1 cellular context compared by ENCODE assay signal in genomic region chrX:153818571-153819397, GRCh38.
TF ChIP-seq lines count a peak whose summit lies in the region.

No MANE protein-coding gene starts in this region.

TF ChIP-seq in H1, 55 proteins besides CTCF, POLR2A, EP300 and RAD21:
- TF ChIP-seq NRF1 (IDR thresholded peaks at IDR 0.05; ENCODE audit: low read depth, low read length) (no peak), TAF7 (optimal IDR thresholded peaks at IDR 0.05; ENCODE audit: borderline replicate concordance, low read depth, low read length) (no peak), POU5F1 (IDR thresholded peaks at IDR 0.05; ENCODE audit: low read depth, low read length) (no peak), POLR2AphosphoS5 (IDR thresholded peaks at IDR 0.05; ENCODE audit: low read depth, low read length) (peak; percentile 35; the same call in 1 of the 2 replicates), SIN3A (conservative IDR thresholded peaks at IDR 0.05 in 1 of 2, IDR thresholded peaks at IDR 0.05 in 1 of 2; ENCODE audit: low read depth in 1 of 2, low read length in 2 of 2) (no peak), CBX5 (IDR thresholded peaks at IDR 0.05; ENCODE audit: low read depth, low read length) (no peak), CREB1 (IDR thresholded peaks at IDR 0.05) (no peak), RBBP5 (IDR thresholded peaks at IDR 0.05; ENCODE audit: borderline replicate concordance, low read depth, low read length) (0 out of 2 replicates have a peak, but pooled peaks have one; percentile 18), SRF (IDR thresholded peaks at IDR 0.05; ENCODE audit: low read depth, low read length) (no peak), KDM4A (IDR thresholded peaks at IDR 0.05; ENCODE audit: low read depth, low read length, severe bottlenecking) (no peak), RFX5 (IDR thresholded peaks at IDR 0.05; ENCODE audit: borderline replicate concordance, low read depth, low read length) (no peak), MAFK (IDR thresholded peaks at IDR 0.05; ENCODE audit: low read depth, low read length) (no peak), CTBP2 (IDR thresholded peaks at IDR 0.05; ENCODE audit: borderline replicate concordance, insufficient read depth, insufficient read length, low read length) (no peak), SIX5 (IDR thresholded peaks at IDR 0.05; ENCODE audit: low read depth, low read length) (no peak), FOSL1 (IDR thresholded peaks at IDR 0.05; ENCODE audit: insufficient read depth, low read depth, low read length) (no peak), ZNF274 (IDR thresholded peaks at IDR 0.05; ENCODE audit: borderline replicate concordance, extremely low read depth, low read length) (no peak), HDAC2 (IDR thresholded peaks at IDR 0.05; ENCODE audit: borderline replicate concordance in 1 of 2, low read depth in 2 of 2, low read length in 2 of 2) (no peak), CBX8 (IDR thresholded peaks at IDR 0.05; ENCODE audit: borderline replicate concordance, low read depth, low read length) (no peak), SP4 (IDR thresholded peaks at IDR 0.05; ENCODE audit: low read length) (no peak), YY1 (IDR thresholded peaks at IDR 0.05; ENCODE audit: low read depth, low read length) (no peak), NANOG (IDR thresholded peaks at IDR 0.05; ENCODE audit: insufficient read depth, low read depth, low read length, poor library complexity, severe bottlenecking) (no peak), SUZ12 (IDR thresholded peaks at IDR 0.05; ENCODE audit: low read length) (no peak), KDM5A (IDR thresholded peaks at IDR 0.05; ENCODE audit: low read length) (no peak), BCL11A (IDR thresholded peaks at IDR 0.05; ENCODE audit: low read depth in 2 of 2, low read length in 2 of 2) (no peak), CHD1 (IDR thresholded peaks at IDR 0.05; ENCODE audit: low read depth, low read length) (no peak), CEBPB (IDR thresholded peaks at IDR 0.05; ENCODE audit: low read depth, low read length) (no peak), TCF12 (IDR thresholded peaks at IDR 0.05; ENCODE audit: low read depth, low read length) (no peak), TAF1 (IDR thresholded peaks at IDR 0.05; ENCODE audit: low read depth, low read length) (peak; percentile 61; the same call in 1 of the 2 replicates), SP2 (IDR thresholded peaks at IDR 0.05; ENCODE audit: low read length) (no peak), JUND (IDR thresholded peaks at IDR 0.05; ENCODE audit: low read length) (no peak), RNF2 (IDR thresholded peaks at IDR 0.05; ENCODE audit: borderline replicate concordance, low read depth, low read length, missing control alignments, poor library complexity, severe bottlenecking) (no peak), PHF8 (conservative IDR thresholded peaks at IDR 0.05; ENCODE audit: low read depth, low read length) (peak; percentile 52; the same call in 1 of the 2 replicates)
- TF ChIP-seq, protein P1, sequence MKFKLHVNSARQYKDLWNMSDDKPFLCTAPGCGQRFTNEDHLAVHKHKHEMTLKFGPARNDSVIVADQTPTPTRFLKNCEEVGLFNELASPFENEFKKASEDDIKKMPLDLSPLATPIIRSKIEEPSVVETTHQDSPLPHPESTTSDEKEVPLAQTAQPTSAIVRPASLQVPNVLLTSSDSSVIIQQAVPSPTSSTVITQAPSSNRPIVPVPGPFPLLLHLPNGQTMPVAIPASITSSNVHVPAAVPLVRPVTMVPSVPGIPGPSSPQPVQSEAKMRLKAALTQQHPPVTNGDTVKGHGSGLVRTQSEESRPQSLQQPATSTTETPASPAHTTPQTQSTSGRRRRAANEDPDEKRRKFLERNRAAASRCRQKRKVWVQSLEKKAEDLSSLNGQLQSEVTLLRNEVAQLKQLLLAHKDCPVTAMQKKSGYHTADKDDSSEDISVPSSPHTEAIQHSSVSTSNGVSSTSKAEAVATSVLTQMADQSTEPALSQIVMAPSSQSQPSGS (IDR thresholded peaks at IDR 0.05; ENCODE audit: low read length), result no peak
- TF ChIP-seq, protein P2, sequence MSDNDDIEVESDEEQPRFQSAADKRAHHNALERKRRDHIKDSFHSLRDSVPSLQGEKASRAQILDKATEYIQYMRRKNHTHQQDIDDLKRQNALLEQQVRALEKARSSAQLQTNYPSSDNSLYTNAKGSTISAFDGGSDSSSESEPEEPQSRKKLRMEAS (IDR thresholded peaks at IDR 0.05), result 0 out of 2 replicates have a peak, but pooled peaks have one; percentile 16
- TF ChIP-seq, protein P3, sequence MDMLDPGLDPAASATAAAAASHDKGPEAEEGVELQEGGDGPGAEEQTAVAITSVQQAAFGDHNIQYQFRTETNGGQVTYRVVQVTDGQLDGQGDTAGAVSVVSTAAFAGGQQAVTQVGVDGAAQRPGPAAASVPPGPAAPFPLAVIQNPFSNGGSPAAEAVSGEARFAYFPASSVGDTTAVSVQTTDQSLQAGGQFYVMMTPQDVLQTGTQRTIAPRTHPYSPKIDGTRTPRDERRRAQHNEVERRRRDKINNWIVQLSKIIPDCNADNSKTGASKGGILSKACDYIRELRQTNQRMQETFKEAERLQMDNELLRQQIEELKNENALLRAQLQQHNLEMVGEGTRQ (IDR thresholded peaks at IDR 0.05; ENCODE audit: low read length), result no peak
